ENCODE assay signal across 20 cellular contexts in the genomic region with DNA sequence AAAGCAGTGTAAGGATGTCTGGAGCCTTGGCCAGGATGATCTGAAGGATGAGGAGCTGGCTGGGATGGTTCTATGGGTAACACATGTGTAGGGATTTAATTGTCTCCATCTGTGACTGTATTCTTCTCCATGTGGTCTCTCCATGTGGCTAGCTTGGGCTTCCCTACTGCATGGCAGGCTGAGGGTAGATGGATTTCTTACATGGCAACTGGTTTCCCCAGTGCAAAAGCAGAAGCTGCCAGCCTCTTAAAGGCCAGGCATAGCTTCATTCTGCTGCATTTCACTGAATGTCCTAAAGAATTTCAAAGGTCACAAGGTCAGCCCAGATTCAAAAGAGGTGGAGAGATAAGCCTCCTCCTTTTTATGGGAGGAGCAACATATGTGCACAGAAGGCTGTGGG.
DNase-seq lines count a peak whose midpoint lies in the region; ATAC-seq and TF ChIP-seq lines count a peak whose summit lies in the region.
"Had no signal": no experiment of that assay in that cellular context is flagged by ENCODE, and none has a peak within 500 bp of the region (broad histone marks: within the 10 kb centered on the region; RNA-seq: fewer than 3 reads in every experiment).

No MANE protein-coding gene starts in this region.

- no peak overlapping the region for H3K9ac ChIP-seq in neural progenitor cell
- H3K9ac ChIP-seq: BLaER1 had no signal

- TF ChIP-seq CTCF in GM23338 (conservative IDR thresholded peaks at IDR 0.05; ENCODE audit: low read depth in 2 of 2) (no peak), esophagus muscularis mucosa (IDR thresholded peaks at IDR 0.05) (no peak), neural progenitor cell (IDR thresholded peaks at IDR 0.05) (no peak)

- H4K20me1 ChIP-seq in GM23338 (replicated peaks; ENCODE audit: insufficient read depth) (no peaks in the 10 kb centered on the region), neural progenitor cell (ENCODE audit: low read depth) (no peaks in the 10 kb centered on the region)
- H4K20me1 ChIP-seq: BLaER1 had no signal

- intact Hi-C loops in esophagus muscularis mucosa (cut with DNase I), result no loop called here

- ATAC-seq in GM23338 (peak; percentile 88), GM21367 (IDR thresholded peaks at IDR 0.05; ENCODE audit: unreplicated experiment) (no peak), GM21423 (IDR thresholded peaks at IDR 0.05; ENCODE audit: unreplicated experiment) (no peak)
- ATAC-seq: activated CD8-positive, alpha-beta memory T cell treated with anti-CD3 and anti-CD28 coated beads, Interleukin-2, amount 10 ng/mL, durations not matched to agents 7 days and 5 days had no signal

- H3F3A ChIP-seq in GM23338 (replicated peaks; ENCODE audit: low read depth), result no peaks in the 10 kb centered on the region
- H3F3A ChIP-seq in neural progenitor cell (ENCODE audit: low read depth), result peaks cover 14% of the 10 kb centered on the region

- H3K9me2 ChIP-seq in GM23338 (ENCODE audit: insufficient read depth), result no peaks in the 10 kb centered on the region

- H3K36me3 ChIP-seq in GM23338 (ENCODE audit: insufficient read depth), result no peaks in the 10 kb centered on the region
- no peaks in the 10 kb centered on the region for H3K36me3 ChIP-seq in esophagus muscularis mucosa
- no peaks in the 10 kb centered on the region for H3K36me3 ChIP-seq in neural progenitor cell
- H3K36me3 ChIP-seq: BLaER1, HAP-1 had no signal

- H3K79me2 ChIP-seq in GM23338 (replicated peaks; ENCODE audit: insufficient read depth) (no peaks in the 10 kb centered on the region), neural progenitor cell (ENCODE audit: low read depth) (no peaks in the 10 kb centered on the region)

- H3K4me1 Mint-ChIP-seq in GM23338, result peaks cover 17% of the 10 kb centered on the region
- H3K4me1 Mint-ChIP-seq in neural progenitor cell, result peaks cover 15% of the 10 kb centered on the region
- peaks cover 57% of the 10 kb centered on the region for H3K4me1 Mint-ChIP-seq in activated naive CD4-positive, alpha-beta T cell treated with anti-CD3 and anti-CD28 coated beads, Interleukin-2, amount 10 ng/mL, durations not matched to agents 7 days and 5 days

- H3K27ac Mint-ChIP-seq in GM23338 (no peak overlapping the region), neural progenitor cell (no peak overlapping the region)
- H3K27ac Mint-ChIP-seq in activated naive CD4-positive, alpha-beta T cell treated with anti-CD3 and anti-CD28 coated beads, Interleukin-2, amount 10 ng/mL, durations not matched to agents 7 days and 5 days, result no peak overlapping the region
- H3K27ac Mint-ChIP-seq: activated CD8-positive, alpha-beta memory T cell treated with anti-CD3 and anti-CD28 coated beads, Interleukin-2, amount 10 ng/mL, durations not matched to agents 7 days and 5 days had no signal

- H3K9me3 ChIP-seq in esophagus muscularis mucosa, result no peaks in the 10 kb centered on the region
- H3K9me3 ChIP-seq in neural progenitor cell (ENCODE audit: low read depth), result no peaks in the 10 kb centered on the region
- H3K9me3 ChIP-seq: HAP-1, testis had no signal

- H3K27ac ChIP-seq in GM23338 (ENCODE audit: low read depth) (no peak overlapping the region), esophagus muscularis mucosa (replicated peaks in 1 of 4) (peak overlapping the region; percentile 66 to 81 (median 75)), neural progenitor cell (peak overlapping the region; percentile 30)
- H3K27ac ChIP-seq: BLaER1, epithelial cell of prostate, RWPE1 had no signal

- H3K36me3 Mint-ChIP-seq in GM23338 (ENCODE audit: low read depth) (no peaks in the 10 kb centered on the region), neural progenitor cell (no peaks in the 10 kb centered on the region)
- peaks cover 24% of the 10 kb centered on the region for H3K36me3 Mint-ChIP-seq in activated naive CD4-positive, alpha-beta T cell treated with anti-CD3 and anti-CD28 coated beads, Interleukin-2, amount 10 ng/mL, durations not matched to agents 7 days and 5 days

- TF ChIP-seq EP300 in esophagus muscularis mucosa (IDR thresholded peaks at IDR 0.05), result no peak

- H2AFZ ChIP-seq in GM23338 (no peak overlapping the region), neural progenitor cell (replicated peaks) (no peak overlapping the region)

- H3K27me3 ChIP-seq in GM23338 (ENCODE audit: insufficient read depth) (no peaks in the 10 kb centered on the region), esophagus muscularis mucosa (no peaks in the 10 kb centered on the region), neural progenitor cell (no peaks in the 10 kb centered on the region)
- H3K27me3 ChIP-seq: BLaER1, testis had no signal

- H3K27me3 Mint-ChIP-seq in GM23338 (ENCODE audit: insufficient read depth, low read depth, poor library complexity) (peaks cover 7% of the 10 kb centered on the region), neural progenitor cell (ENCODE audit: insufficient read depth, low read depth) (peaks cover 2% of the 10 kb centered on the region)
- no peaks in the 10 kb centered on the region for H3K27me3 Mint-ChIP-seq in activated naive CD4-positive, alpha-beta T cell treated with anti-CD3 and anti-CD28 coated beads, Interleukin-2, amount 10 ng/mL, durations not matched to agents 7 days and 5 days
- H3K27me3 Mint-ChIP-seq: activated CD8-positive, alpha-beta memory T cell treated with anti-CD3 and anti-CD28 coated beads, Interleukin-2, amount 10 ng/mL, durations not matched to agents 7 days and 5 days had no signal

- H3K9me3 Mint-ChIP-seq in GM23338 (peaks cover 5% of the 10 kb centered on the region; the same call in 2 of the 3 replicates), neural progenitor cell (peaks cover 7% of the 10 kb centered on the region)
- H3K9me3 Mint-ChIP-seq in activated naive CD4-positive, alpha-beta T cell treated with anti-CD3 and anti-CD28 coated beads, Interleukin-2, amount 10 ng/mL, durations not matched to agents 7 days and 5 days, result peaks cover 12% of the 10 kb centered on the region

- CTCF ChIA-PET in activated naive CD4-positive, alpha-beta T cell treated with anti-CD3 and anti-CD28 coated beads, Interleukin-2, amount 10 ng/mL, durations not matched to agents 7 days and 5 days (lab: Charles Lee), result interaction anchor here (1.2 to 2.0 kb wide), 2 partner anchors 16 to 140 kb away, joined by 3 to 7 read pairs; no protein-coding TSS in a partner anchor

- H3K4me1 ChIP-seq in GM23338 (ENCODE audit: insufficient read depth) (peaks cover 19% of the 10 kb centered on the region), esophagus muscularis mucosa (peaks cover 3 to 70% (median 63%) of the 10 kb centered on the region in 4 donors), neural progenitor cell (peaks cover 23% of the 10 kb centered on the region)
- H3K4me1 ChIP-seq: HAP-1 had no signal

- no peak for TF ChIP-seq POLR2A in esophagus muscularis mucosa (IDR thresholded peaks at IDR 0.05; ENCODE audit: low read depth)

- no peak overlapping the region for H3K4me2 ChIP-seq in GM23338
- H3K4me2 ChIP-seq in neural progenitor cell, result peak overlapping the region; percentile 58
- H3K4me2 ChIP-seq: BLaER1 had no signal

- no peak overlapping the region for H3K4me3 ChIP-seq in GM23338
- H3K4me3 ChIP-seq in esophagus muscularis mucosa, result no peak overlapping the region
- no peak overlapping the region for H3K4me3 ChIP-seq in neural progenitor cell
- H3K4me3 ChIP-seq: BLaER1, coronary artery, HAP-1, testis had no signal

- DNase-seq in GM23338 (ENCODE audit: low spot score), result peak; percentile 68
- DNase-seq in NCI-H446 treated with DMSO at 0.1 percent for 48 hours (lab: John Stamatoyannopoulos, UW), result peak; percentile 9
- no peak for DNase-seq in esophagus muscularis mucosa (ENCODE audit: extremely low spot score)
- DNase-seq in neural progenitor cell (ENCODE audit: low spot score), result peak; percentile 84
- DNase-seq in activated naive CD4-positive, alpha-beta T cell treated with anti-CD3 and anti-CD28 coated beads, Interleukin-2, amount 10 ng/mL, durations not matched to agents 7 days and 5 days, result no peak
- DNase-seq: activated CD8-positive, alpha-beta memory T cell treated with anti-CD3 and anti-CD28 coated beads, Interleukin-2, amount 10 ng/mL, durations not matched to agents 7 days and 5 days; activated effector memory CD4-positive, alpha-beta T cell treated with anti-CD3 and anti-CD28 coated beads, Interleukin-2, amount 50 U/mL, for 16 hours; DMS153; NCI-H1930; NCI-H526; stimulated activated CD4-positive, alpha-beta T cell treated with anti-CD3 and anti-CD28 coated beads, Interleukin-4, amount 100 ng/mL, for 24 hours; stimulated activated CD8-positive, alpha-beta memory T cell treated with anti-CD3 and anti-CD28 coated beads, Interleukin-4, amount 100 ng/mL, for 48 hours; testis had no signal

- no peak overlapping the region for H3K4me3 Mint-ChIP-seq in GM23338
- H3K4me3 Mint-ChIP-seq in neural progenitor cell, result no peak overlapping the region
- H3K4me3 Mint-ChIP-seq in activated naive CD4-positive, alpha-beta T cell treated with anti-CD3 and anti-CD28 coated beads, Interleukin-2, amount 10 ng/mL, durations not matched to agents 7 days and 5 days, result no peak overlapping the region
- H3K4me3 Mint-ChIP-seq: activated CD8-positive, alpha-beta memory T cell treated with anti-CD3 and anti-CD28 coated beads, Interleukin-2, amount 10 ng/mL, durations not matched to agents 7 days and 5 days had no signal

TF ChIP-seq in GM23338, 12 proteins besides CTCF, POLR2A, EP300 and RAD21 (continues in another document):
- TF ChIP-seq POLR2AphosphoS5 (IDR thresholded peaks at IDR 0.05; ENCODE audit: low read depth), result no peak

Comparison
In these comparisons a context has a peak if more than half of its experiments do, and no peak if none do; other contexts are left out.
1. DNase-seq: peak in GM23338 (single experiment), NCI-H446 treated with DMSO at 0.1 percent for 48 hours (single experiment) and neural progenitor cell (single experiment); none in esophagus muscularis mucosa (single experiment) and activated naive CD4-positive, alpha-beta T cell treated with anti-CD3 and anti-CD28 coated beads, Interleukin-2, amount 10 ng/mL, durations not matched to agents 7 days and 5 days (single experiment).